Comparison of ENCODE assay signal across 1 cellular context in the genomic region with DNA sequence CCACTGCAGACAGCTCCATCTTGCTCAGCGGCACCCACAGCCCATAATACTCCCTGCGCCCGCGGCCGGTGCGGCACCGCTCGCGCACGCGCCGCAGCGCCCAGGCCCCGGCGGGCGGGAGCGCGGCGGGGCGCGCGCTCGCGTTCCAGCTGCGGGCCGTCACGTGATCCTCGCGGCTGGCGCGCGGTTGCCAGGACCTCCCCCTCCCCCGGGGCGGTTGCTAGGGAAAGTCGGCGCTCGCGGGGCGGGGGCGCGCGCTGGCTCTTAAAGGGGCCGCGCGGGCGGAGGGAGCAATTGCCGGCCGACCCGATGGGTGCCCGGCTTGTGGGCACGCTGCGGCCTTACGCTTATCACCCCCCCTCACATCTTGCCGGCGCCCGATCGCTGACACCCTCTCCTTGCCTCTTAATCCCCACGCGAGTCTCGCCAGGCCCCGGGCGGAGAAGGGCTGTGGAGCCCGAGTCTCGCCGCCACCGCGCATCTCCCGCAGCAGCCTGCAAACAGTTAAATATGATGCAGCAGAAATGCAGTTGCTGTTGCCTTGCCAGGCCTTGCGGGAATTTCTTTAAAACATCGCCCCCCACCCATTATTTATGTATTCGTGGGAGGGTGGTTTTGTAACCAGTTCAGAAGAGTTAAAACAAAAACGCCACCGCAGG.
TF ChIP-seq lines count a peak whose summit lies in the region.

CBX6 (minus strand) TSS at position 45 of the 659 bp plus-strand sequence; CDS start at position 19, 26 bp downstream.

TF ChIP-seq in WTC11, 78 proteins besides CTCF, POLR2A, EP300 and RAD21 (continued from another document):
- TF ChIP-seq, protein P1, sequence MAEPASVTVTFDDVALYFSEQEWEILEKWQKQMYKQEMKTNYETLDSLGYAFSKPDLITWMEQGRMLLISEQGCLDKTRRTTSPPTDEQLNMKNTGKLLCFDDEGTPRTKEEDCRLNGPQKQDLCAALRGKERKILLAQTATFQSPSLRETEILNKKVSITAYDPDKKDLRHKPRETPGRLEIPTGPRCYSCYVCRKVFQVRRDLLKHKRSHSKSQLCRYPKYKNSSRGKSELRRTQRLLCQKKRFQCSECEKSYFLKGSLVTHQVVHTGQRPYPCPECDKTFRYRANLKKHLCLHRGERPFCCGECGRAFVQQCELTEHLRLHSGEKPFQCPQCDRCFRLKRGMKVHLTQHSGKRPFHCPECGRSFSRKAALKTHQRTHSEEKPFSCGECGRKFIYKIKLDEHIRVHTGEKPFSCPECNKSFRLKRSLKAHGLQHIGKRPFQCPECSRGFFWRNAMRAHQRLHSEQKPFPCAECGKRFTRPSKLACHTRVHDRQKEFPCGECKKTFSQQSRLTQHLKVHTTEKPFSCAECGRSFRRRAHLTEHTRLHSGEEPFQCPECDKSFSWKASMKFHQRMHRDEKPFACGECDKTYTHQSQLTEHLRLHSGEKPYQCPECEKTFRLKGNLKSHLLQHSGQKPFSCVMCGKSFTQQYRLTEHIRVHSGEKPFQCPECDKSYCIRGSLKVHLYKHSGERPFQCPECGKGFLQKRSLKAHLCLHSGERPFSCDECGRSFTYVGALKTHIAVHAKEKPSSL (CRISPR knock-in tag; conservative IDR thresholded peaks at IDR 0.05) = no peak
- TF ChIP-seq ZNF232 (CRISPR knock-in tag; IDR thresholded peaks at IDR 0.05) = peak; percentile 19; the same call in 1 of the 2 replicates
- TF ChIP-seq, protein P2, sequence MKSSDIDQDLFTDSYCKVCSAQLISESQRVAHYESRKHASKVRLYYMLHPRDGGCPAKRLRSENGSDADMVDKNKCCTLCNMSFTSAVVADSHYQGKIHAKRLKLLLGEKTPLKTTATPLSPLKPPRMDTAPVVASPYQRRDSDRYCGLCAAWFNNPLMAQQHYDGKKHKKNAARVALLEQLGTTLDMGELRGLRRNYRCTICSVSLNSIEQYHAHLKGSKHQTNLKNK (CRISPR knock-in tag; IDR thresholded peaks at IDR 0.05) = no peak
- no peak for TF ChIP-seq ZNF219 (CRISPR knock-in tag; IDR thresholded peaks at IDR 0.05; ENCODE audit: borderline replicate concordance)
- no peak for TF ChIP-seq JUN (CRISPR knock-in tag; IDR thresholded peaks at IDR 0.05)
- TF ChIP-seq TP53 (CRISPR knock-in tag; IDR thresholded peaks at IDR 0.05) = no peak
- no peak for TF ChIP-seq ZNF423 (CRISPR knock-in tag; IDR thresholded peaks at IDR 0.05)
- no peak for TF ChIP-seq ZBTB21 (CRISPR knock-in tag; IDR thresholded peaks at IDR 0.05; ENCODE audit: borderline replicate concordance)
- no peak for TF ChIP-seq EMX1 (CRISPR knock-in tag; IDR thresholded peaks at IDR 0.05)
- TF ChIP-seq NFE2L1 (CRISPR knock-in tag; IDR thresholded peaks at IDR 0.05) = peak; percentile 95
- TF ChIP-seq SOX15 (CRISPR knock-in tag; IDR thresholded peaks at IDR 0.05) = no peak
- TF ChIP-seq ZNF512 (CRISPR knock-in tag; IDR thresholded peaks at IDR 0.05; ENCODE audit: borderline replicate concordance) = no peak
- TF ChIP-seq, protein P3, sequence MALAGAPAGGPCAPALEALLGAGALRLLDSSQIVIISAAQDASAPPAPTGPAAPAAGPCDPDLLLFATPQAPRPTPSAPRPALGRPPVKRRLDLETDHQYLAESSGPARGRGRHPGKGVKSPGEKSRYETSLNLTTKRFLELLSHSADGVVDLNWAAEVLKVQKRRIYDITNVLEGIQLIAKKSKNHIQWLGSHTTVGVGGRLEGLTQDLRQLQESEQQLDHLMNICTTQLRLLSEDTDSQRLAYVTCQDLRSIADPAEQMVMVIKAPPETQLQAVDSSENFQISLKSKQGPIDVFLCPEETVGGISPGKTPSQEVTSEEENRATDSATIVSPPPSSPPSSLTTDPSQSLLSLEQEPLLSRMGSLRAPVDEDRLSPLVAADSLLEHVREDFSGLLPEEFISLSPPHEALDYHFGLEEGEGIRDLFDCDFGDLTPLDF (CRISPR knock-in tag; IDR thresholded peaks at IDR 0.05) = 0 out of 2 replicates have a peak, but pooled peaks have one; percentile 59
- peak; percentile 70; the same call in 1 of the 2 replicates for TF ChIP-seq HMGXB4 (CRISPR knock-in tag; IDR thresholded peaks at IDR 0.05)
- no peak for TF ChIP-seq NFYB (CRISPR knock-in tag; conservative IDR thresholded peaks at IDR 0.05; ENCODE audit: low read depth)
- TF ChIP-seq ZNF396 (CRISPR knock-in tag; IDR thresholded peaks at IDR 0.05; ENCODE audit: borderline replicate concordance) = no peak
- no peak for TF ChIP-seq JAZF1 (CRISPR knock-in tag; IDR thresholded peaks at IDR 0.05)
- TF ChIP-seq, protein P4, sequence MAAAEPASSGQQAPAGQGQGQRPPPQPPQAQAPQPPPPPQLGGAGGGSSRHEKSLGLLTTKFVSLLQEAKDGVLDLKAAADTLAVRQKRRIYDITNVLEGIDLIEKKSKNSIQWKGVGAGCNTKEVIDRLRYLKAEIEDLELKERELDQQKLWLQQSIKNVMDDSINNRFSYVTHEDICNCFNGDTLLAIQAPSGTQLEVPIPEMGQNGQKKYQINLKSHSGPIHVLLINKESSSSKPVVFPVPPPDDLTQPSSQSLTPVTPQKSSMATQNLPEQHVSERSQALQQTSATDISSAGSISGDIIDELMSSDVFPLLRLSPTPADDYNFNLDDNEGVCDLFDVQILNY (CRISPR knock-in tag; IDR thresholded peaks at IDR 0.05) = 0 out of 2 replicates have a peak, but pooled peaks have one; percentile 33
- TF ChIP-seq OVOL2 (CRISPR knock-in tag; IDR thresholded peaks at IDR 0.05; ENCODE audit: borderline replicate concordance) = no peak
- peak; percentile 20 for TF ChIP-seq SP1 (CRISPR knock-in tag; conservative IDR thresholded peaks at IDR 0.05)
- TF ChIP-seq FOXP4 (CRISPR knock-in tag; IDR thresholded peaks at IDR 0.05) = no peak
- peak; percentile 39 for TF ChIP-seq MAX (CRISPR knock-in tag; IDR thresholded peaks at IDR 0.05)
- TF ChIP-seq ZSCAN18 (CRISPR knock-in tag; IDR thresholded peaks at IDR 0.05) = no peak
- TF ChIP-seq IRF2 (CRISPR knock-in tag; IDR thresholded peaks at IDR 0.05; ENCODE audit: borderline replicate concordance, low read depth) = 0 out of 2 replicates have a peak, but pooled peaks have one; percentile 17
